ENCODE assay signal across 23 cellular contexts in genomic region chr10:120711857-120712256, GRCh38.
"Had no signal": no experiment of that assay in that cellular context is flagged by ENCODE, and none has a peak within 500 bp of the region (broad histone marks: within the 10 kb centered on the region; RNA-seq: fewer than 3 reads in every experiment).

No MANE protein-coding gene starts in this region.

- H3K9me3 ChIP-seq: SJSA1 had no signal

- H3K9ac ChIP-seq: KMS-11 had no signal

- H3K4me1 ChIP-seq: SJSA1 had no signal

- H3K4me3 ChIP-seq: SJSA1, SK-N-MC had no signal

- H3K4me2 ChIP-seq: KMS-11 had no signal

- FAIRE-seq: HTR-8/SVneo, RCC 7860 had no signal

- DNase-seq: Kasumi-1, MM.1S, NCI-H1092 treated with DMSO at 0.1 percent for 48 hours, NCI-H1436, NCI-H187, NCI-H2029, NCI-H2081 treated with DMSO at 0.1 percent for 48 hours, NCI-H2171, NCI-H226, NCI-H446, NCI-H510A, NCI-H524 treated with DMSO at 0.1 percent for 48 hours, NCI-H69, NCI-H774, Right ventricle myocardium superior, RPMI8226, SIG-M5 had no signal

- H3K27ac ChIP-seq: HL-60, KMS-11, SJSA1, SK-N-MC had no signal

- H3K27me3 ChIP-seq: SJSA1 had no signal

- H3K36me3 ChIP-seq: SJSA1 had no signal
